3 cellular contexts compared by ENCODE assay signal in genomic region chr19:920051-920857, GRCh38.
A peak's percentile ranks its signal among the peaks of the same experiment; 100 is the strongest.
TF ChIP-seq lines count a peak whose summit lies in the region.

No MANE protein-coding gene starts in this region.

TF ChIP-seq in HEK293, 187 proteins besides CTCF, POLR2A, EP300 and RAD21 (continues in another document):
- TF ChIP-seq ZNF341 (tag by site-specific recombination; IDR thresholded peaks at IDR 0.05; ENCODE audit: low read depth): peak; percentile 65
- peak; percentile 76 for TF ChIP-seq EGR2 (tag by site-specific recombination; IDR thresholded peaks at IDR 0.05; ENCODE audit: low read depth)
- TF ChIP-seq, protein P1, sequence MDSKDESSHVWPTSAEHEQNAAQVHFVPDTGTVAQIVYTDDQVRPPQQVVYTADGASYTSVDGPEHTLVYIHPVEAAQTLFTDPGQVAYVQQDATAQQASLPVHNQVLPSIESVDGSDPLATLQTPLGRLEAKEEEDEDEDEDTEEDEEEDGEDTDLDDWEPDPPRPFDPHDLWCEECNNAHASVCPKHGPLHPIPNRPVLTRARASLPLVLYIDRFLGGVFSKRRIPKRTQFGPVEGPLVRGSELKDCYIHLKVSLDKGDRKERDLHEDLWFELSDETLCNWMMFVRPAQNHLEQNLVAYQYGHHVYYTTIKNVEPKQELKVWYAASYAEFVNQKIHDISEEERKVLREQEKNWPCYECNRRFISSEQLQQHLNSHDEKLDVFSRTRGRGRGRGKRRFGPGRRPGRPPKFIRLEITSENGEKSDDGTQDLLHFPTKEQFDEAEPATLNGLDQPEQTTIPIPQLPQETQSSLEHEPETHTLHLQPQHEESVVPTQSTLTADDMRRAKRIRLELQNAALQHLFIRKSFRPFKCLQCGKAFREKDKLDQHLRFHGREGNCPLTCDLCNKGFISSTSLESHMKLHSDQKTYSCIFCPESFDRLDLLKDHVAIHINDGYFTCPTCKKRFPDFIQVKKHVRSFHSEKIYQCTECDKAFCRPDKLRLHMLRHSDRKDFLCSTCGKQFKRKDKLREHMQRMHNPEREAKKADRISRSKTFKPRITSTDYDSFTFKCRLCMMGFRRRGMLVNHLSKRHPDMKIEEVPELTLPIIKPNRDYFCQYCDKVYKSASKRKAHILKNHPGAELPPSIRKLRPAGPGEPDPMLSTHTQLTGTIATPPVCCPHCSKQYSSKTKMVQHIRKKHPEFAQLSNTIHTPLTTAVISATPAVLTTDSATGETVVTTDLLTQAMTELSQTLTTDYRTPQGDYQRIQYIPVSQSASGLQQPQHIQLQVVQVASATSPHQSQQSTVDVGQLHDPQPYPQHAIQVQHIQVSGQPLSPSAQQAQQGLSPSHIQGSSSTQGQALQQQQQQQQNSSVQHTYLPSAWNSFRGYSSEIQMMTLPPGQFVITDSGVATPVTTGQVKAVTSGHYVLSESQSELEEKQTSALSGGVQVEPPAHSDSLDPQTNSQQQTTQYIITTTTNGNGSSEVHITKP (tag by site-specific recombination; IDR thresholded peaks at IDR 0.05): peak; percentile 74
- TF ChIP-seq ZNF600 (tag by site-specific recombination; IDR thresholded peaks at IDR 0.05): peak; percentile 76
- peak; percentile 81 for TF ChIP-seq ZNF692 (tag by site-specific recombination; IDR thresholded peaks at IDR 0.05)
- TF ChIP-seq, protein P2, sequence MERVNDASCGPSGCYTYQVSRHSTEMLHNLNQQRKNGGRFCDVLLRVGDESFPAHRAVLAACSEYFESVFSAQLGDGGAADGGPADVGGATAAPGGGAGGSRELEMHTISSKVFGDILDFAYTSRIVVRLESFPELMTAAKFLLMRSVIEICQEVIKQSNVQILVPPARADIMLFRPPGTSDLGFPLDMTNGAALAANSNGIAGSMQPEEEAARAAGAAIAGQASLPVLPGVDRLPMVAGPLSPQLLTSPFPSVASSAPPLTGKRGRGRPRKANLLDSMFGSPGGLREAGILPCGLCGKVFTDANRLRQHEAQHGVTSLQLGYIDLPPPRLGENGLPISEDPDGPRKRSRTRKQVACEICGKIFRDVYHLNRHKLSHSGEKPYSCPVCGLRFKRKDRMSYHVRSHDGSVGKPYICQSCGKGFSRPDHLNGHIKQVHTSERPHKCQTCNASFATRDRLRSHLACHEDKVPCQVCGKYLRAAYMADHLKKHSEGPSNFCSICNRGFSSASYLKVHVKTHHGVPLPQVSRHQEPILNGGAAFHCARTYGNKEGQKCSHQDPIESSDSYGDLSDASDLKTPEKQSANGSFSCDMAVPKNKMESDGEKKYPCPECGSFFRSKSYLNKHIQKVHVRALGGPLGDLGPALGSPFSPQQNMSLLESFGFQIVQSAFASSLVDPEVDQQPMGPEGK (tag by site-specific recombination; IDR thresholded peaks at IDR 0.05): peak; percentile 66
- no peak for TF ChIP-seq ZNF549 (tag by site-specific recombination; IDR thresholded peaks at IDR 0.05)

TF ChIP-seq in GM12878, 131 proteins besides CTCF, POLR2A, EP300 and RAD21 (continues in another document):
- TF ChIP-seq PAX8 (IDR thresholded peaks at IDR 0.05): no peak
- TF ChIP-seq IRF3 (IDR thresholded peaks at IDR 0.05): no peak
- TF ChIP-seq MTA2 (IDR thresholded peaks at IDR 0.05; ENCODE audit: low read depth): no peak
- TF ChIP-seq TCF3 (IDR thresholded peaks at IDR 0.05; ENCODE audit: borderline replicate concordance, insufficient read depth, low read depth, low read length): no peak; the same call in 1 of the 2 replicates
- TF ChIP-seq EZH2 (IDR thresholded peaks at IDR 0.05; ENCODE audit: borderline replicate concordance, control insufficient read depth, low read depth, low read length): no peak
- TF ChIP-seq ZBTB4 (CRISPR knock-in tag; IDR thresholded peaks at IDR 0.05): no peak
- peak; percentile 50 to 90 for TF ChIP-seq EGR1 (IDR thresholded peaks at IDR 0.05; ENCODE audit: borderline replicate concordance in 1 of 2, low read depth in 2 of 2, low read length in 2 of 2)
- TF ChIP-seq, protein P3, sequence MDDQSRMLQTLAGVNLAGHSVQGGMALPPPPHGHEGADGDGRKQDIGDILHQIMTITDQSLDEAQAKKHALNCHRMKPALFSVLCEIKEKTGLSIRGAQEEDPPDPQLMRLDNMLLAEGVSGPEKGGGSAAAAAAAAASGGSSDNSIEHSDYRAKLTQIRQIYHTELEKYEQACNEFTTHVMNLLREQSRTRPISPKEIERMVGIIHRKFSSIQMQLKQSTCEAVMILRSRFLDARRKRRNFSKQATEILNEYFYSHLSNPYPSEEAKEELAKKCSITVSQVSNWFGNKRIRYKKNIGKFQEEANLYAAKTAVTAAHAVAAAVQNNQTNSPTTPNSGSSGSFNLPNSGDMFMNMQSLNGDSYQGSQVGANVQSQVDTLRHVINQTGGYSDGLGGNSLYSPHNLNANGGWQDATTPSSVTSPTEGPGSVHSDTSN (IDR thresholded peaks at IDR 0.05; ENCODE audit: insufficient replicate concordance, low read depth, low read length): no peak
- TF ChIP-seq NRF1 (conservative IDR thresholded peaks at IDR 0.05; ENCODE audit: low read depth, low read length): 0 out of 2 replicates have a peak, but pooled peaks have one; percentile 19
- no peak for TF ChIP-seq CBFB (IDR thresholded peaks at IDR 0.05; ENCODE audit: low read depth)
- TF ChIP-seq TBL1XR1 (IDR thresholded peaks at IDR 0.05; ENCODE audit: low read depth, low read length): no peak
- 0 out of 2 replicates have a peak, but pooled peaks have one; percentile 20 for TF ChIP-seq SMARCA5 (IDR thresholded peaks at IDR 0.05)
- TF ChIP-seq, protein P4, sequence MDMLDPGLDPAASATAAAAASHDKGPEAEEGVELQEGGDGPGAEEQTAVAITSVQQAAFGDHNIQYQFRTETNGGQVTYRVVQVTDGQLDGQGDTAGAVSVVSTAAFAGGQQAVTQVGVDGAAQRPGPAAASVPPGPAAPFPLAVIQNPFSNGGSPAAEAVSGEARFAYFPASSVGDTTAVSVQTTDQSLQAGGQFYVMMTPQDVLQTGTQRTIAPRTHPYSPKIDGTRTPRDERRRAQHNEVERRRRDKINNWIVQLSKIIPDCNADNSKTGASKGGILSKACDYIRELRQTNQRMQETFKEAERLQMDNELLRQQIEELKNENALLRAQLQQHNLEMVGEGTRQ (IDR thresholded peaks at IDR 0.05; ENCODE audit: borderline replicate concordance, low read depth, low read length): no peak
- TF ChIP-seq NFXL1 (IDR thresholded peaks at IDR 0.05; ENCODE audit: borderline replicate concordance): no peak
- no peak for TF ChIP-seq KLF5 (IDR thresholded peaks at IDR 0.05; ENCODE audit: partially characterized antibody)
- TF ChIP-seq CBX5 (IDR thresholded peaks at IDR 0.05; ENCODE audit: low read depth): no peak
- no peak for TF ChIP-seq CHD2 (IDR thresholded peaks at IDR 0.05; ENCODE audit: borderline replicate concordance, low read depth, low read length)
- peak; percentile 53 to 61; a peak in 2 of 4 replicates for TF ChIP-seq IKZF2 (IDR thresholded peaks at IDR 0.05)
- no peak for TF ChIP-seq MEF2A (IDR thresholded peaks at IDR 0.05; ENCODE audit: insufficient read depth, low read depth, low read length)

TF ChIP-seq in neural cell, 6 proteins besides CTCF, POLR2A, EP300 and RAD21:
- TF ChIP-seq POLR2AphosphoS5 (IDR thresholded peaks at IDR 0.05): peak; percentile 3
- TF ChIP-seq MXI1 (conservative IDR thresholded peaks at IDR 0.05; ENCODE audit: poor library complexity, severe bottlenecking): no peak
- TF ChIP-seq, protein P5, sequence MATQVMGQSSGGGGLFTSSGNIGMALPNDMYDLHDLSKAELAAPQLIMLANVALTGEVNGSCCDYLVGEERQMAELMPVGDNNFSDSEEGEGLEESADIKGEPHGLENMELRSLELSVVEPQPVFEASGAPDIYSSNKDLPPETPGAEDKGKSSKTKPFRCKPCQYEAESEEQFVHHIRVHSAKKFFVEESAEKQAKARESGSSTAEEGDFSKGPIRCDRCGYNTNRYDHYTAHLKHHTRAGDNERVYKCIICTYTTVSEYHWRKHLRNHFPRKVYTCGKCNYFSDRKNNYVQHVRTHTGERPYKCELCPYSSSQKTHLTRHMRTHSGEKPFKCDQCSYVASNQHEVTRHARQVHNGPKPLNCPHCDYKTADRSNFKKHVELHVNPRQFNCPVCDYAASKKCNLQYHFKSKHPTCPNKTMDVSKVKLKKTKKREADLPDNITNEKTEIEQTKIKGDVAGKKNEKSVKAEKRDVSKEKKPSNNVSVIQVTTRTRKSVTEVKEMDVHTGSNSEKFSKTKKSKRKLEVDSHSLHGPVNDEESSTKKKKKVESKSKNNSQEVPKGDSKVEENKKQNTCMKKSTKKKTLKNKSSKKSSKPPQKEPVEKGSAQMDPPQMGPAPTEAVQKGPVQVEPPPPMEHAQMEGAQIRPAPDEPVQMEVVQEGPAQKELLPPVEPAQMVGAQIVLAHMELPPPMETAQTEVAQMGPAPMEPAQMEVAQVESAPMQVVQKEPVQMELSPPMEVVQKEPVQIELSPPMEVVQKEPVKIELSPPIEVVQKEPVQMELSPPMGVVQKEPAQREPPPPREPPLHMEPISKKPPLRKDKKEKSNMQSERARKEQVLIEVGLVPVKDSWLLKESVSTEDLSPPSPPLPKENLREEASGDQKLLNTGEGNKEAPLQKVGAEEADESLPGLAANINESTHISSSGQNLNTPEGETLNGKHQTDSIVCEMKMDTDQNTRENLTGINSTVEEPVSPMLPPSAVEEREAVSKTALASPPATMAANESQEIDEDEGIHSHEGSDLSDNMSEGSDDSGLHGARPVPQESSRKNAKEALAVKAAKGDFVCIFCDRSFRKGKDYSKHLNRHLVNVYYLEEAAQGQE (IDR thresholded peaks at IDR 0.05; ENCODE audit: borderline replicate concordance): no peak
- no peak for TF ChIP-seq SMC3 (conservative IDR thresholded peaks at IDR 0.05; ENCODE audit: poor library complexity)
- TF ChIP-seq EZH2 (IDR thresholded peaks at IDR 0.05; ENCODE audit: borderline replicate concordance, insufficient read depth, low read length, poor library complexity, severe bottlenecking): peak; percentile 7
